In the genomic region with DNA sequence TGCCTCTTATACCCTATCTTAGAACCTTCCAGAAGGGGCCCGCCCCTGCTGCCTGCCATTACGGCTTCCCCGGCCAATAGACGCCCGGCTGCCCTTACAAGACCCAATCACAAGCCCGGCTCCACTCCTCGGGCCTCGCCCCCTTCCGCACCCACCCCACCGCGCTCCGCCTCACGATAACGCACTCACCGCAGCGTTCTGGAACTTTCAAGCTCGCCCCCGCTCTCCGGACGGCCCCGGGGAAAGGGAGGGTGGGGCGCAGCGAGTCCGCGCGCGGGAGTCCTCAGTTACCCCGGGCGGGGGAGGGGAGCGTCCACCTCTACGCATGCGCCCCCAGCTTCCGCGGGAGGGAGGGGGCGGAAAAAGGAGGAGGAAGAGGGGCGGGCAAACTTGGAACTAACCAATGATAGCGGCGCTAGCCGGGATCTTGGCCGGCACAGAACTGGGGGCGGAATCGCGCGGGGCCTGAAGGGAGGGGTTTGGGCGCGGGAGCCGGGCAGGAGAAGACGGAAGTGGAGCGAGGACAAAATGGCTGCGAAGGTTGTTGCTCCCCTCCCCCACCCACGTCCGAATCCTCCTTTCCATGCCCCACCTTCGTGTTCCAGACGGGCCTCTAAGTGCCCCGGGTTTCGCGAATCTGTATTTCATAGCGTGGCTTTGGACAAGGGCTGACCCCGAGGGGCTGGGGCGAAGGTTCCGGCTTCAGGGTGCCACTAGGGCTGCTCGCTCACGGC, we compare ENCODE assay signal across 8 cellular contexts. TPM values are rescaled to one million over a fixed set of nuclear protein-coding genes. Genes with fewer than 3 reads are reported as not detected.
A peak's percentile ranks its signal among the peaks of the same experiment; 100 is the strongest.
DNase-seq lines count a peak whose midpoint lies in the region; ATAC-seq, FAIRE-seq and TF ChIP-seq lines count a peak whose summit lies in the region.

No MANE protein-coding gene starts in this region.

- ATAC-seq in GM19043 (IDR thresholded peaks at IDR 0.05; ENCODE audit: low read depth, unreplicated experiment) (peak; percentile 83), HG03378 (IDR thresholded peaks at IDR 0.05; ENCODE audit: unreplicated experiment) (peak; percentile 78)

- H3K9me3 ChIP-seq in kidney (ENCODE audit: control insufficient read depth in 1 of 2, low read length in 2 of 2): no peaks in the 10 kb centered on the region

- DNase-seq in AG09309 (ENCODE audit: low read depth) (peak; percentile 99), NCI-H446 treated with DMSO at 0.1 percent for 48 hours (lab: John Stamatoyannopoulos, UW) (peak; percentile 100), cerebellum (ENCODE audit: low spot score) (peak; percentile 98), kidney (peak; percentile 100)
- peak; percentile 100 for DNase-seq in activated CD4-positive, alpha-beta T cell treated with anti-CD3 and anti-CD28 coated beads for 1 hour
- peak; percentile 99 for DNase-seq in stimulated activated CD4-positive, alpha-beta T cell treated with anti-CD3 and anti-CD28 coated beads, Interleukin-15, amount 100 ng/mL, for 1 hour (ENCODE audit: low read depth in 1 of 2, low spot score in 1 of 2)

- H3K4me3 ChIP-seq in AG09309 (ENCODE audit: control insufficient read depth, low read depth, low read length) (peak overlapping the region; percentile 76), kidney (ENCODE audit: low read length in 2 of 2) (peak overlapping the region; percentile 79 to 98)

- H3K9ac ChIP-seq in kidney (ENCODE audit: low read length in 2 of 2): peak overlapping the region; percentile 94 to 99

- intact Hi-C loops in kidney (cut with DNase I): no loop called here

- peak overlapping the region; percentile 100 for H3K27ac ChIP-seq in kidney (ENCODE audit: low read depth in 2 of 2, low read length in 2 of 2)

- no peak for TF ChIP-seq CTCF in AG09309 (IDR thresholded peaks at IDR 0.05; ENCODE audit: control insufficient read depth, insufficient read depth, low read depth, low read length, missing control alignments)
- no peak for TF ChIP-seq CTCF in kidney (IDR thresholded peaks at IDR 0.05; ENCODE audit: borderline replicate concordance, extremely low read depth, insufficient read depth)

- FAIRE-seq in kidney (lab: Jason Lieb, UNC): peak; percentile 72

- H3K36me3 ChIP-seq in kidney (ENCODE audit: control insufficient read depth in 1 of 2, insufficient read depth in 2 of 2, low read length in 2 of 2): peaks cover 25 to 39% of the 10 kb centered on the region in 2 donors

- H3K4me1 ChIP-seq in kidney (ENCODE audit: control insufficient read depth in 1 of 2, insufficient read depth in 1 of 2, low read depth in 1 of 2, low read length in 2 of 2): peaks cover 23 to 38% of the 10 kb centered on the region in 2 donors

RNA-seq across cellular contexts. Expression of gene HSPA8, which starts 0.4 kb away (rescaled TPM):
- total RNA-seq in cerebellum: 1,803 TPM
- total RNA-seq in kidney: 869 TPM
- 1,081 TPM for polyA plus RNA-seq in kidney (ENCODE audit: insufficient read depth, low read depth, low replicate concordance)

Comparison
In these comparisons a context has a peak if more than half of its experiments do, and no peak if none do; other contexts are left out.
1. Peak in every context shown above with its lines: DNase-seq, ATAC-seq, H3K4me3 ChIP-seq and H3K27ac ChIP-seq.